ENCODE assay signal across 7 cellular contexts in the genomic region with DNA sequence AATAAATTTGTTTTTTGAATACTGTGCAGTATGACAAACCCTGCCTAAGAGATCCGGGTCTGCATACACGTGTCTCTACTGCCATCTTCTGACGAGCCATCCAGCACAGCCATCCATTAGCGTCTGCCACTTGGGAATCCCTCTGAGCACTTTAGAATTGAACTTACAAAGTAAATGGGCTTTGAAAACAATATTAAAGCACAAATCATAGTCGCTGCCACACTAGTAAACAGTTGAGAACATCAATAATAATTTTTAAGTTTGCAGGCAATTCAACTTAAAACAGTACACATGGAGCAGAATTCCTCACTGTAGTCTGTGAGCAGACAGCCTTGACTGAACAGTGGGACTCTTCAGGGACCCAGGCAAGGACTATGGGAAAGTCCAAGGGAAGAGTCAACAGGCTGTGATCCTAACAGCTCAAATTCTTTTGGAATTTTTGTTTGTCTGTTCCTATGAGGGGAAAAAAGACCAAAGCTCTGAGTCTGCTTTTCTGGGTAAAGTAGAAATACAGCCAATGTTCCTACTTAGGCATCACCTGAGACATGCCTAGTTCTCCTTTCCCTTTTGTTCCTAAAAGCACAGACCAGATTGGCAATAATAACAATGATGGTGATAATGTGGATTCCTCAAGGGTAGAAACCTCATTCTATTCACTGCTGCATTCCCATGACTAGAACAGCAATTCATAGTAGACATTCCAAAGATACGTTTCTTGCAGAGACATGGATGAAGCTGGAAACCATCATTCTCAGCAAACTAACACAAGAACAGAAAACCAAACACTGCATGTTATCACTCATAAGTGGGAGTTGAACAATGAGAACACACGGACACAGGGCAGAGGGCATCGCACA.
DNase-seq lines count a peak whose midpoint lies in the region; ATAC-seq and TF ChIP-seq lines count a peak whose summit lies in the region.

No MANE protein-coding gene starts in this region.

- TF ChIP-seq POLR2A in heart left ventricle (IDR thresholded peaks at IDR 0.05), result no peak

- no peak overlapping the region for H3K27ac Mint-ChIP-seq in activated naive CD4-positive, alpha-beta T cell treated with anti-CD3 and anti-CD28 coated beads, Interleukin-2, amount 50 U/mL, for 72 hours

- H3K4me3 ChIP-seq in GM12875 (ENCODE audit: low read depth, low read length) (no peak overlapping the region), Loucy (ENCODE audit: low read length, poor library complexity, severe bottlenecking) (no peak overlapping the region), heart left ventricle (no peak overlapping the region)

- H3K36me3 Mint-ChIP-seq in activated naive CD4-positive, alpha-beta T cell treated with anti-CD3 and anti-CD28 coated beads, Interleukin-2, amount 50 U/mL, for 72 hours, result no peaks in the 10 kb centered on the region

- intact Hi-C loops in heart left ventricle (cut with DNase I), result loop anchor here in 4 of 10 donors (1.0 to 5.0 kb wide), 3 partner anchors 463 to 466 kb away; no protein-coding TSS in a partner anchor

- H3K9me3 ChIP-seq in Loucy (ENCODE audit: insufficient read depth, low read depth, low read length), result no peaks in the 10 kb centered on the region
- H3K9me3 ChIP-seq in heart left ventricle, result no peaks in the 10 kb centered on the region

- peak; percentile 71 to 87 for ATAC-seq in activated naive CD4-positive, alpha-beta T cell treated with anti-CD3 and anti-CD28 coated beads, Interleukin-2, amount 50 U/mL, for 72 hours
- ATAC-seq in heart left ventricle, result peak; percentile 86 to 96 (median 94)

- no peak overlapping the region for H3K27ac ChIP-seq in heart left ventricle

- 22 to 30% (median 28%) methylated on average over 8 of the region's 8 CpGs for WGBS in heart left ventricle, 4 donors

- H3K79me2 ChIP-seq in Loucy (ENCODE audit: insufficient read depth, low read length), result no peaks in the 10 kb centered on the region

- no peak overlapping the region for H3K9ac ChIP-seq in Loucy (ENCODE audit: low read depth, low read length, poor library complexity, severe bottlenecking)

- no peak overlapping the region for H3K4me2 ChIP-seq in Loucy (ENCODE audit: low read depth, low read length, poor library complexity, severe bottlenecking)

- H3K4me1 ChIP-seq in Loucy (ENCODE audit: insufficient read depth, low read length, poor library complexity, severe bottlenecking) (peaks cover 11% of the 10 kb centered on the region), heart left ventricle (peaks cover 0 to 17% (median 0%) of the 10 kb centered on the region in 12 donors)

- H3K9me2 ChIP-seq in Loucy (replicated peaks; ENCODE audit: low read depth, low read length), result no peaks in the 10 kb centered on the region

- no peaks in the 10 kb centered on the region for H3F3A ChIP-seq in Loucy (ENCODE audit: low read depth)

- no peaks in the 10 kb centered on the region for H3K9me3 Mint-ChIP-seq in activated naive CD4-positive, alpha-beta T cell treated with anti-CD3 and anti-CD28 coated beads, Interleukin-2, amount 50 U/mL, for 72 hours

- H3K27me3 ChIP-seq in Loucy (ENCODE audit: insufficient read depth, low read length, poor library complexity, severe bottlenecking), result no peaks in the 10 kb centered on the region
- H3K27me3 ChIP-seq in heart left ventricle, result no peaks in the 10 kb centered on the region

- TF ChIP-seq CTCF in GM12875 (IDR thresholded peaks at IDR 0.05; ENCODE audit: borderline replicate concordance, insufficient read depth, low read depth, low read length) (peak; percentile 87), Loucy (conservative IDR thresholded peaks at IDR 0.05; ENCODE audit: low read length) (peak; percentile 98), heart left ventricle (IDR thresholded peaks at IDR 0.05) (peak; percentile 63 to 92 (median 81))

- DNase-seq in HCEC 1CT (peak; percentile 77), SHP77 treated with DMSO at 0.1 percent for 48 hours (lab: John Stamatoyannopoulos, UW) (peak; percentile 67), heart left ventricle (peak in 4 of 5 donors; percentile 57 to 69 (median 60)), pulmonary artery endothelial cell (ENCODE audit: low read depth, low spot score) (peak; percentile 63)
- DNase-seq in activated naive CD4-positive, alpha-beta T cell treated with anti-CD3 and anti-CD28 coated beads, Interleukin-2, amount 50 U/mL, for 72 hours (ENCODE audit: low spot score in 2 of 2), result peak in 1 of 2 donors; percentile 53

- H3K36me3 ChIP-seq in Loucy (ENCODE audit: insufficient read depth, low read length), result no peaks in the 10 kb centered on the region
- H3K36me3 ChIP-seq in heart left ventricle, result no peaks in the 10 kb centered on the region

- H4K20me1 ChIP-seq in Loucy (ENCODE audit: insufficient read depth, low read length, poor library complexity, severe bottlenecking), result no peaks in the 10 kb centered on the region

- peak overlapping the region; percentile 47; the same call in 1 of the 2 replicates for H2AFZ ChIP-seq in Loucy (ENCODE audit: low read length)
